In the genomic region with DNA sequence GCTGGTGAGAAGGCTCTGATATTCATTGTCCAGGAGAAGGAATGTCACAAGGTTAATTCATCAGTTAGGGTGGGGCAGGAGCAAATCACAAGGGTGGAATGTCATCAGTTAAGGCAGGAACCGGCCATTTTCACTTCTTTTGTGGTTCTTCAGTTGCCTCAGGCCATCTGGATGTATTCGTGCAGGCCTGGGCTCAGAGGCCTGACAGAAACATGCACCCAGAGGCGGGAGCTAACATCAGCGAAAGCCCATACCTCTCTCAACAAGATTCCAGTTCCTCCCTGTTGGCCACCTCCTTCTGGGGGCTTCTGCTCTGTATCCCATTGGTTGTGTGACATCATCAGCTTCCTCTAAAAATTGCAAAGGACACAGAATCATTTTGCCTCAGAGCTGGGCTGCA, we compare ENCODE assay signal across 27 cellular contexts.
"Had no signal": no experiment of that assay in that cellular context is flagged by ENCODE, and none has a peak within 500 bp of the region (broad histone marks: within the 10 kb centered on the region; RNA-seq: fewer than 3 reads in every experiment).

No MANE protein-coding gene starts in this region.

- DNase-seq: activated CD4-positive, alpha-beta T cell treated with anti-CD3 and anti-CD28 coated beads for 36 hours; activated CD4-positive, CD25-positive, alpha-beta regulatory T cell; activated CD8-positive, alpha-beta memory T cell treated with anti-CD3 and anti-CD28 coated beads, Interleukin-2, amount 10 ng/mL, durations not matched to agents 7 days and 5 days; activated CD8-positive, alpha-beta T cell treated with anti-CD3 and anti-CD28 coated beads, Interleukin-2, amount 10 ng/mL, durations not matched to agents 7 days and 5 days; activated naive CD4-positive, alpha-beta T cell; activated naive CD8-positive, alpha-beta T cell treated with anti-CD3 and anti-CD28 coated beads for 36 hours; activated T-cell treated with anti-CD3 and anti-CD28 coated beads, Interleukin-2, amount 50 U/mL, for 72 hours; adrenal gland; cortex of kidney; foreskin fibroblast; heart left ventricle; hypothalamus; immature natural killer cell; right lobe of liver; stimulated activated CD4-positive, alpha-beta T cell treated with anti-CD3 and anti-CD28 coated beads, Interleukin-4, amount 100 ng/mL, for 1 hour; T-helper 1 cell; upper lobe of right lung had no signal

- H3K27ac ChIP-seq: adrenal gland, ascending aorta, cardiac muscle cell, heart left ventricle, neutrophil, right lobe of liver, upper lobe of right lung had no signal

- H3K36me3 Mint-ChIP-seq: activated CD8-positive, alpha-beta memory T cell treated with anti-CD3 and anti-CD28 coated beads, Interleukin-2, amount 10 ng/mL, durations not matched to agents 7 days and 5 days; activated naive CD8-positive, alpha-beta T cell treated with anti-CD3 and anti-CD28 coated beads for 36 hours; immature natural killer cell; memory B cell; natural killer cell treated with Interleukin-12 subunit alpha and Interleukin-12 subunit beta and Interleukin-15 and Interleukin-18, amount 100 ng/mL, for 72 hours had no signal

- H3K27me3 Mint-ChIP-seq: activated CD8-positive, alpha-beta memory T cell treated with anti-CD3 and anti-CD28 coated beads, Interleukin-2, amount 10 ng/mL, durations not matched to agents 7 days and 5 days; activated naive CD8-positive, alpha-beta T cell treated with anti-CD3 and anti-CD28 coated beads for 36 hours; brain; memory B cell; progenitor cell of endocrine pancreas; stimulated activated naive CD8-positive, alpha-beta T cell treated with anti-CD3 and anti-CD28 coated beads, Interleukin-15, Interleukin-2, amounts not matched to agents 100 ng/mL and 50 ng/mL, for 24 hours had no signal

- H3K27ac Mint-ChIP-seq: activated CD4-positive, alpha-beta T cell treated with anti-CD3 and anti-CD28 coated beads for 36 hours; activated CD8-positive, alpha-beta memory T cell treated with anti-CD3 and anti-CD28 coated beads, Interleukin-2, amount 10 ng/mL, durations not matched to agents 7 days and 5 days; activated CD8-positive, alpha-beta T cell treated with anti-CD3 and anti-CD28 coated beads, Interleukin-2, amount 10 ng/mL, durations not matched to agents 7 days and 5 days; activated naive CD8-positive, alpha-beta T cell treated with anti-CD3 and anti-CD28 coated beads for 36 hours; activated T-cell treated with anti-CD3 and anti-CD28 coated beads, Interleukin-2, amount 50 U/mL, for 72 hours; immature natural killer cell; memory B cell; natural killer cell treated with Interleukin-12 subunit alpha and Interleukin-12 subunit beta and Interleukin-15 and Interleukin-18, amount 100 ng/mL, for 72 hours; progenitor cell of endocrine pancreas; stimulated activated naive CD8-positive, alpha-beta T cell treated with anti-CD3 and anti-CD28 coated beads, Interleukin-15, Interleukin-2, amounts not matched to agents 100 ng/mL and 50 ng/mL, for 24 hours; T-helper 2 cell treated with Interferon-gamma antibody and Interleukin-4, amounts not matched to agents 5 μg/mL and 100 μg/mL, for 36 hours had no signal

- ATAC-seq: activated CD4-positive, alpha-beta T cell treated with anti-CD3 and anti-CD28 coated beads for 36 hours; activated CD8-positive, alpha-beta memory T cell treated with anti-CD3 and anti-CD28 coated beads, Interleukin-2, amount 10 ng/mL, durations not matched to agents 7 days and 5 days; activated CD8-positive, alpha-beta T cell treated with anti-CD3 and anti-CD28 coated beads, Interleukin-2, amount 10 ng/mL, durations not matched to agents 7 days and 5 days; activated T-cell treated with anti-CD3 and anti-CD28 coated beads, Interleukin-2, amount 50 U/mL, for 72 hours; esophagus mucosa; heart left ventricle; right lobe of liver; upper lobe of right lung had no signal

- H3K9me3 Mint-ChIP-seq: activated naive CD8-positive, alpha-beta T cell treated with anti-CD3 and anti-CD28 coated beads for 36 hours; immature natural killer cell; natural killer cell treated with Interleukin-12 subunit alpha and Interleukin-12 subunit beta and Interleukin-15 and Interleukin-18, amount 100 ng/mL, for 72 hours had no signal

- H3K4me1 Mint-ChIP-seq: activated CD4-positive, alpha-beta T cell treated with anti-CD3 and anti-CD28 coated beads for 36 hours; activated CD8-positive, alpha-beta memory T cell treated with anti-CD3 and anti-CD28 coated beads, Interleukin-2, amount 10 ng/mL, durations not matched to agents 7 days and 5 days; immature natural killer cell had no signal

- H3K4me3 Mint-ChIP-seq: activated CD4-positive, alpha-beta T cell treated with anti-CD3 and anti-CD28 coated beads for 36 hours; activated CD8-positive, alpha-beta memory T cell treated with anti-CD3 and anti-CD28 coated beads, Interleukin-2, amount 10 ng/mL, durations not matched to agents 7 days and 5 days; activated CD8-positive, alpha-beta T cell treated with anti-CD3 and anti-CD28 coated beads, Interleukin-2, amount 10 ng/mL, durations not matched to agents 7 days and 5 days; activated naive CD8-positive, alpha-beta T cell treated with anti-CD3 and anti-CD28 coated beads for 36 hours; activated T-cell treated with anti-CD3 and anti-CD28 coated beads, Interleukin-2, amount 50 U/mL, for 72 hours; brain; immature natural killer cell; memory B cell; natural killer cell treated with Interleukin-12 subunit alpha and Interleukin-12 subunit beta and Interleukin-15 and Interleukin-18, amount 100 ng/mL, for 72 hours; stimulated activated naive CD8-positive, alpha-beta T cell treated with anti-CD3 and anti-CD28 coated beads, Interleukin-15, Interleukin-2, amounts not matched to agents 100 ng/mL and 50 ng/mL, for 24 hours; T-helper 2 cell treated with Interferon-gamma antibody and Interleukin-4, amounts not matched to agents 5 μg/mL and 100 μg/mL, for 36 hours had no signal
